In genomic region chr18:12837747-12838146, GRCh38 we compare ENCODE assay signal across 11 cellular contexts. TPM values are rescaled to one million over a fixed set of nuclear protein-coding genes. Genes with fewer than 3 reads are reported as not detected.
A peak's percentile ranks its signal among the peaks of the same experiment; 100 is the strongest.
DNase-seq lines count a peak whose midpoint lies in the region; ATAC-seq and TF ChIP-seq lines count a peak whose summit lies in the region.
"Had no signal": no experiment of that assay in that cellular context is flagged by ENCODE, and none has a peak within 500 bp of the region (broad histone marks: within the 10 kb centered on the region; RNA-seq: fewer than 3 reads in every experiment).

No MANE protein-coding gene starts in this region.

- no peak for TF ChIP-seq CTCF in WTC11 (IDR thresholded peaks at IDR 0.05)
- no peak for TF ChIP-seq CTCF in fibroblast of pulmonary artery (IDR thresholded peaks at IDR 0.05; ENCODE audit: low read length, missing control alignments)

- CTCF ChIA-PET in activated CD4-positive, alpha-beta T cell treated with anti-CD3 and anti-CD28 coated beads, Interleukin-2, amount 10 ng/mL, durations not matched to agents 7 days and 5 days (lab: Charles Lee): no interaction called here
- CTCF ChIA-PET in WTC11 (lab: Charles Lee): interaction anchor here (1.4 kb wide), 1 partner anchor 97 kb away, joined by 3 read pairs; no protein-coding TSS in a partner anchor

- POLR2A ChIA-PET in activated CD4-positive, alpha-beta T cell treated with anti-CD3 and anti-CD28 coated beads, Interleukin-2, amount 10 ng/mL, durations not matched to agents 7 days and 5 days (lab: Charles Lee): no interaction called here
- POLR2A ChIA-PET in WTC11 (lab: Charles Lee): no interaction called here

- H3K36me3 ChIP-seq in subcutaneous abdominal adipose tissue (ENCODE audit: control insufficient read depth in 5 of 5, insufficient read depth in 5 of 5, low read length in 5 of 5): peaks cover 7 to 19% (median 11%) of the 10 kb centered on the region in 5 donors

- peak overlapping the region; percentile 72 for H3K4me3 Mint-ChIP-seq in activated CD4-positive, alpha-beta T cell treated with anti-CD3 and anti-CD28 coated beads, Interleukin-2, amount 10 ng/mL, durations not matched to agents 7 days and 5 days
- H3K4me3 Mint-ChIP-seq in WTC11: no peak overlapping the region
- H3K4me3 Mint-ChIP-seq in stimulated activated naive B cell treated with anti-CD40 and anti-IgM and Interleukin-4, amounts not matched to agents 10 μg/mL and 1 μg/mL and 100 μg/mL, for 72 hours: no peak overlapping the region

- no peaks in the 10 kb centered on the region for H3K27me3 ChIP-seq in subcutaneous abdominal adipose tissue (ENCODE audit: control insufficient read depth in 5 of 5, insufficient read depth in 4 of 5, low read length in 5 of 5)
- H3K27me3 ChIP-seq: gastrocnemius medialis had no signal

- no peak for DNase-seq in activated CD4-positive, alpha-beta T cell treated with anti-CD3 and anti-CD28 coated beads, Interleukin-2, amount 10 ng/mL, durations not matched to agents 7 days and 5 days
- DNase-seq in activated CD4-positive, alpha-beta T cell treated with anti-CD3 and anti-CD28 coated beads, Interleukin-2, amount 50 U/mL, for 4 hours: no peak
- DNase-seq in WTC11 (ENCODE audit: low spot score) (no peak), fibroblast of pulmonary artery (ENCODE audit: low read depth) (peak; percentile 64), NCI-H2081 treated with DMSO at 0.1 percent for 48 hours (lab: John Stamatoyannopoulos, UW) (no peak)
- DNase-seq in stimulated activated naive B cell treated with anti-CD40 and anti-IgM and Interleukin-4, amounts not matched to agents 10 μg/mL and 1 μg/mL and 100 μg/mL, for 72 hours: no peak
- no peak for DNase-seq in activated effector memory CD4-positive, alpha-beta T cell treated with anti-CD3 and anti-CD28 coated beads, Interleukin-2, amount 50 U/mL, for 16 hours
- DNase-seq: activated CD8-positive, alpha-beta memory T cell treated with anti-CD3 and anti-CD28 coated beads, Interleukin-2, amount 50 U/mL, for 4 hours had no signal

- H3K27ac ChIP-seq in subcutaneous abdominal adipose tissue (ENCODE audit: low read depth, low read length): peak overlapping the region; percentile 31

- H3K36me3 Mint-ChIP-seq in activated CD4-positive, alpha-beta T cell treated with anti-CD3 and anti-CD28 coated beads, Interleukin-2, amount 10 ng/mL, durations not matched to agents 7 days and 5 days (ENCODE audit: low read depth): peaks cover 52% of the 10 kb centered on the region
- 0 out of 2 replicates have a peak, but pooled peaks cover 6% of the 10 kb centered on the region for H3K36me3 Mint-ChIP-seq in WTC11
- H3K36me3 Mint-ChIP-seq in stimulated activated naive B cell treated with anti-CD40 and anti-IgM and Interleukin-4, amounts not matched to agents 10 μg/mL and 1 μg/mL and 100 μg/mL, for 72 hours: peaks cover 15 to 34% of the 10 kb centered on the region in 2 donors

- peaks cover 2 to 22% (median 13%) of the 10 kb centered on the region in 5 donors for H3K4me1 ChIP-seq in subcutaneous abdominal adipose tissue (ENCODE audit: control insufficient read depth in 5 of 5, insufficient read depth in 5 of 5, low read length in 5 of 5)

- H3K27me3 Mint-ChIP-seq in activated CD4-positive, alpha-beta T cell treated with anti-CD3 and anti-CD28 coated beads, Interleukin-2, amount 10 ng/mL, durations not matched to agents 7 days and 5 days: no peaks in the 10 kb centered on the region
- no peaks in the 10 kb centered on the region for H3K27me3 Mint-ChIP-seq in WTC11 (ENCODE audit: low read depth)
- H3K27me3 Mint-ChIP-seq in stimulated activated naive B cell treated with anti-CD40 and anti-IgM and Interleukin-4, amounts not matched to agents 10 μg/mL and 1 μg/mL and 100 μg/mL, for 72 hours: no peaks in the 10 kb centered on the region
- H3K27me3 Mint-ChIP-seq: progenitor cell of endocrine pancreas had no signal

- H3K4me3 ChIP-seq in fibroblast of pulmonary artery (replicated peaks; ENCODE audit: low read depth, low read length) (peak overlapping the region; percentile 26), subcutaneous abdominal adipose tissue (ENCODE audit: low read depth in 1 of 5, low read length in 5 of 5) (no peak overlapping the region)
- H3K4me3 ChIP-seq: gastrocnemius medialis had no signal

- no peak for ATAC-seq in WTC11
- no peak for ATAC-seq in stimulated activated naive B cell treated with anti-CD40 and anti-IgM and Interleukin-4, amounts not matched to agents 10 μg/mL and 1 μg/mL and 100 μg/mL, for 72 hours (replicated peaks)

- no peaks in the 10 kb centered on the region for H3K9me3 Mint-ChIP-seq in activated CD4-positive, alpha-beta T cell treated with anti-CD3 and anti-CD28 coated beads, Interleukin-2, amount 10 ng/mL, durations not matched to agents 7 days and 5 days
- no peaks in the 10 kb centered on the region for H3K9me3 Mint-ChIP-seq in WTC11
- H3K9me3 Mint-ChIP-seq in stimulated activated naive B cell treated with anti-CD40 and anti-IgM and Interleukin-4, amounts not matched to agents 10 μg/mL and 1 μg/mL and 100 μg/mL, for 72 hours: peaks cover 0 to 3% of the 10 kb centered on the region in 2 donors

- H3K9ac ChIP-seq in subcutaneous abdominal adipose tissue (ENCODE audit: low read length in 5 of 5): peak overlapping the region in 3 of 5 donors; percentile 11 to 30 (median 17)

- H3K27ac Mint-ChIP-seq in activated CD4-positive, alpha-beta T cell treated with anti-CD3 and anti-CD28 coated beads, Interleukin-2, amount 10 ng/mL, durations not matched to agents 7 days and 5 days: peak overlapping the region; percentile 96
- 0 out of 2 replicates have a peak overlapping the region, but pooled peaks have one; percentile 64 for H3K27ac Mint-ChIP-seq in WTC11
- no peak overlapping the region for H3K27ac Mint-ChIP-seq in stimulated activated naive B cell treated with anti-CD40 and anti-IgM and Interleukin-4, amounts not matched to agents 10 μg/mL and 1 μg/mL and 100 μg/mL, for 72 hours
- H3K27ac Mint-ChIP-seq: progenitor cell of endocrine pancreas had no signal

- H3K4me1 Mint-ChIP-seq in activated CD4-positive, alpha-beta T cell treated with anti-CD3 and anti-CD28 coated beads, Interleukin-2, amount 10 ng/mL, durations not matched to agents 7 days and 5 days: peaks cover 58% of the 10 kb centered on the region
- H3K4me1 Mint-ChIP-seq in WTC11: peaks cover 44% of the 10 kb centered on the region
- peaks cover 34 to 43% of the 10 kb centered on the region in 2 donors for H3K4me1 Mint-ChIP-seq in stimulated activated naive B cell treated with anti-CD40 and anti-IgM and Interleukin-4, amounts not matched to agents 10 μg/mL and 1 μg/mL and 100 μg/mL, for 72 hours

- no peaks in the 10 kb centered on the region for H3K9me3 ChIP-seq in subcutaneous abdominal adipose tissue (ENCODE audit: control insufficient read depth in 5 of 5, low read length in 5 of 5)
- H3K9me3 ChIP-seq: gastrocnemius medialis had no signal

TF ChIP-seq in WTC11, 78 proteins besides CTCF, POLR2A, EP300 and RAD21 (continues in another document):
- TF ChIP-seq SMAD4 (CRISPR knock-in tag; IDR thresholded peaks at IDR 0.05) (no peak), ZNF281 (CRISPR knock-in tag; IDR thresholded peaks at IDR 0.05) (no peak), FOXK1 (CRISPR knock-in tag; IDR thresholded peaks at IDR 0.05) (no peak), HMGXB4 (CRISPR knock-in tag; IDR thresholded peaks at IDR 0.05) (no peak), USF2 (CRISPR knock-in tag; IDR thresholded peaks at IDR 0.05) (no peak), TP53 (CRISPR knock-in tag; IDR thresholded peaks at IDR 0.05) (no peak), HMGA2 (CRISPR knock-in tag; IDR thresholded peaks at IDR 0.05) (no peak), OVOL2 (CRISPR knock-in tag; IDR thresholded peaks at IDR 0.05; ENCODE audit: borderline replicate concordance) (no peak)

RNA-seq across cellular contexts. Expression of gene PTPN2, which starts 46.3 kb away (rescaled TPM):
- total RNA-seq in activated CD4-positive, alpha-beta T cell treated with anti-CD3 and anti-CD28 coated beads, Interleukin-2, amount 10 ng/mL, durations not matched to agents 7 days and 5 days: 10 to 100 TPM; 61.0 to 69.7 TPM
- 37.7 to 45.3 TPM (median 43.3 TPM) in 3 replicates for total RNA-seq in WTC11 (2021)
